1 cellular context compared by ENCODE assay signal in the genomic region with DNA sequence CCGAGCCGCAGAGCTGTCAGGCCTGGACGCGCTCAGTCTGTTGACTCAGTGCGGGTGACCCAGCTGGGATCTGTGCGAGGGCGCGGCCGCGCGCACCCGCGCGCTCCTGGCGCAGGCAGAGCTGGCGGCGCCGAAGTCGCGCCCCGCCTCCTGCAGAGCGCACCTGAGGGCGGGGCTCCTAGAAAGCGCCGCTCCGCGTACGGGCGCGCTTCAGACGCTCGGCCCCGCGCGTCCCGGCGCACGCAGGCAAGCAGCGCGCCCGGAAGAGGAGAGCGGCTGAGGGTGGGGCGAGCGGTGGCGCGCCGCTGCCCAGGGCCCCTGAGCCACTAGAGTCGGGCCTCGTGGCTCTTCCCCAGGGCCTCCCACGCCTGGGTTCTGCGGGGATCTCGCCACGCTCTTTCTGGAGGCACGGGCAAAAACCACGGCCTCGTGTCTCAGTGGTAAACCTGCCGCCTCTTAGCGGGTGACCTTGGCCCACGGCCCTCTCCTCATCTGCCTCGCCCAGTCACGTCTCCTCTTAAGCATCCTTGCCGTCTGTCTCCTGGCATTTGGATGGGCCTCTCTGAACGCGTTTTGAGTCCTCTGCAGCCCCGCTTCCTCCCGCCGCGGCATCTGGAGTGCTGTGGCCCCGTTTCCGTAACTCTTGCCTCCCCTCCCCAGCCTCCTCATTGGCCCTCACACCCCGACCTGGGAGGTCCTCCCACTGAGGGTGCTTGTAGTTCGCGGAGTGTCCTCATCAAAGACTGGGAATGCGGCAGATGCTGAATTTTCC.
TF ChIP-seq lines count a peak whose summit lies in the region.

A gene with protein sequence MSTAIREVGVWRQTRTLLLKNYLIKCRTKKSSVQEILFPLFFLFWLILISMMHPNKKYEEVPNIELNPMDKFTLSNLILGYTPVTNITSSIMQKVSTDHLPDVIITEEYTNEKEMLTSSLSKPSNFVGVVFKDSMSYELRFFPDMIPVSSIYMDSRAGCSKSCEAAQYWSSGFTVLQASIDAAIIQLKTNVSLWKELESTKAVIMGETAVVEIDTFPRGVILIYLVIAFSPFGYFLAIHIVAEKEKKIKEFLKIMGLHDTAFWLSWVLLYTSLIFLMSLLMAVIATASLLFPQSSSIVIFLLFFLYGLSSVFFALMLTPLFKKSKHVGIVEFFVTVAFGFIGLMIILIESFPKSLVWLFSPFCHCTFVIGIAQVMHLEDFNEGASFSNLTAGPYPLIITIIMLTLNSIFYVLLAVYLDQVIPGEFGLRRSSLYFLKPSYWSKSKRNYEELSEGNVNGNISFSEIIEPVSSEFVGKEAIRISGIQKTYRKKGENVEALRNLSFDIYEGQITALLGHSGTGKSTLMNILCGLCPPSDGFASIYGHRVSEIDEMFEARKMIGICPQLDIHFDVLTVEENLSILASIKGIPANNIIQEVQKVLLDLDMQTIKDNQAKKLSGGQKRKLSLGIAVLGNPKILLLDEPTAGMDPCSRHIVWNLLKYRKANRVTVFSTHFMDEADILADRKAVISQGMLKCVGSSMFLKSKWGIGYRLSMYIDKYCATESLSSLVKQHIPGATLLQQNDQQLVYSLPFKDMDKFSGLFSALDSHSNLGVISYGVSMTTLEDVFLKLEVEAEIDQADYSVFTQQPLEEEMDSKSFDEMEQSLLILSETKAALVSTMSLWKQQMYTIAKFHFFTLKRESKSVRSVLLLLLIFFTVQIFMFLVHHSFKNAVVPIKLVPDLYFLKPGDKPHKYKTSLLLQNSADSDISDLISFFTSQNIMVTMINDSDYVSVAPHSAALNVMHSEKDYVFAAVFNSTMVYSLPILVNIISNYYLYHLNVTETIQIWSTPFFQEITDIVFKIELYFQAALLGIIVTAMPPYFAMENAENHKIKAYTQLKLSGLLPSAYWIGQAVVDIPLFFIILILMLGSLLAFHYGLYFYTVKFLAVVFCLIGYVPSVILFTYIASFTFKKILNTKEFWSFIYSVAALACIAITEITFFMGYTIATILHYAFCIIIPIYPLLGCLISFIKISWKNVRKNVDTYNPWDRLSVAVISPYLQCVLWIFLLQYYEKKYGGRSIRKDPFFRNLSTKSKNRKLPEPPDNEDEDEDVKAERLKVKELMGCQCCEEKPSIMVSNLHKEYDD (N-terminal part only) (minus strand): TSS at position 74 of the 772 bp plus-strand sequence. CDS start 12,718 bp downstream, outside the sequence.

TF ChIP-seq in GM23338, 12 proteins besides CTCF, POLR2A, EP300 and RAD21:
- TF ChIP-seq, protein P1, sequence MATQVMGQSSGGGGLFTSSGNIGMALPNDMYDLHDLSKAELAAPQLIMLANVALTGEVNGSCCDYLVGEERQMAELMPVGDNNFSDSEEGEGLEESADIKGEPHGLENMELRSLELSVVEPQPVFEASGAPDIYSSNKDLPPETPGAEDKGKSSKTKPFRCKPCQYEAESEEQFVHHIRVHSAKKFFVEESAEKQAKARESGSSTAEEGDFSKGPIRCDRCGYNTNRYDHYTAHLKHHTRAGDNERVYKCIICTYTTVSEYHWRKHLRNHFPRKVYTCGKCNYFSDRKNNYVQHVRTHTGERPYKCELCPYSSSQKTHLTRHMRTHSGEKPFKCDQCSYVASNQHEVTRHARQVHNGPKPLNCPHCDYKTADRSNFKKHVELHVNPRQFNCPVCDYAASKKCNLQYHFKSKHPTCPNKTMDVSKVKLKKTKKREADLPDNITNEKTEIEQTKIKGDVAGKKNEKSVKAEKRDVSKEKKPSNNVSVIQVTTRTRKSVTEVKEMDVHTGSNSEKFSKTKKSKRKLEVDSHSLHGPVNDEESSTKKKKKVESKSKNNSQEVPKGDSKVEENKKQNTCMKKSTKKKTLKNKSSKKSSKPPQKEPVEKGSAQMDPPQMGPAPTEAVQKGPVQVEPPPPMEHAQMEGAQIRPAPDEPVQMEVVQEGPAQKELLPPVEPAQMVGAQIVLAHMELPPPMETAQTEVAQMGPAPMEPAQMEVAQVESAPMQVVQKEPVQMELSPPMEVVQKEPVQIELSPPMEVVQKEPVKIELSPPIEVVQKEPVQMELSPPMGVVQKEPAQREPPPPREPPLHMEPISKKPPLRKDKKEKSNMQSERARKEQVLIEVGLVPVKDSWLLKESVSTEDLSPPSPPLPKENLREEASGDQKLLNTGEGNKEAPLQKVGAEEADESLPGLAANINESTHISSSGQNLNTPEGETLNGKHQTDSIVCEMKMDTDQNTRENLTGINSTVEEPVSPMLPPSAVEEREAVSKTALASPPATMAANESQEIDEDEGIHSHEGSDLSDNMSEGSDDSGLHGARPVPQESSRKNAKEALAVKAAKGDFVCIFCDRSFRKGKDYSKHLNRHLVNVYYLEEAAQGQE (IDR thresholded peaks at IDR 0.05; ENCODE audit: unreplicated experiment): no peak
- TF ChIP-seq POLR2AphosphoS5 (IDR thresholded peaks at IDR 0.05; ENCODE audit: low read depth): peak; percentile 72
